23 cellular contexts compared by ENCODE assay signal in the genomic region with DNA sequence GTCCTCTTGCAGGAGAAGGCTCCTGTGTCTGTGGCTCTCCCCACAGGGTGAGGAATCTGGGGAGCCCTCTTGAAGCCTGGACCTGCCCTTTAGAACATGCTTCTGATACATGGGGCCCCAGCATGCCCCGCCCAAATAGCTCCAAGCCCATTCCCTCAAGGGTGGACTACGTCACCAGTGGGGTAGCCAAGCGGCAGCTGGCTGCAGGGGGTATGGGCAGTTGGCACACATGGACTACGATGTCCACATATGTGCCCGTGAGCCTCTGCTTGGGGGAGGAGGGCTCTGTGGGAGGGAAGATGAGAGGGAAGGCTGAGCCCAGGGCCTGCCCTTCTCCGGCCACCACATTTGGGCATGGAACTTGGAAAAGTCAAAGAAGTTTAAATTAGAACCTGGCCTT.
"Had no signal": no experiment of that assay in that cellular context is flagged by ENCODE, and none has a peak within 500 bp of the region (broad histone marks: within the 10 kb centered on the region; RNA-seq: fewer than 3 reads in every experiment).

No MANE protein-coding gene starts in this region.

- DNase-seq: activated CD4-positive, alpha-beta T cell treated with anti-CD3 and anti-CD28 coated beads for 4 hours; activated CD4-positive, alpha-beta T cell treated with anti-CD3 and anti-CD28 coated beads, Interleukin-2, amount 50 U/mL, for 48 hours; activated CD4-positive, CD25-positive, alpha-beta regulatory T cell; activated CD8-positive, alpha-beta memory T cell treated with anti-CD3 and anti-CD28 coated beads, Interleukin-2, amount 50 U/mL, for 48 hours; activated gamma-delta T cell; activated T-cell treated with anti-CD3 and anti-CD28 coated beads, Interleukin-2, amount 50 U/mL, for 72 hours; aorta; caudate nucleus; dorsolateral prefrontal cortex; esophagus squamous epithelium; nucleus accumbens; stimulated activated CD4-positive, alpha-beta T cell treated with anti-CD3 and anti-CD28 coated beads, Interleukin-2, amount 100 ng/mL, for 48 hours; stimulated activated CD8-positive, alpha-beta memory T cell treated with anti-CD3 and anti-CD28 coated beads, Interleukin-4, amount 100 ng/mL, for 48 hours; stimulated activated naive CD4-positive, alpha-beta T cell; T1000 had no signal

- H3K36me3 Mint-ChIP-seq: activated naive CD4-positive, alpha-beta T cell treated with anti-CD3 and anti-CD28 coated beads, Interleukin-2, amount 50 U/mL, for 72 hours; brain had no signal

- H3K9me3 Mint-ChIP-seq: activated naive CD4-positive, alpha-beta T cell treated with anti-CD3 and anti-CD28 coated beads, Interleukin-2, amount 50 U/mL, for 72 hours; activated T-cell treated with anti-CD3 and anti-CD28 coated beads, Interleukin-2, amount 50 U/mL, for 72 hours; nephron; type B pancreatic cell had no signal

- H3K9me3 ChIP-seq: esophagus squamous epithelium, thoracic aorta had no signal

- H3K27ac Mint-ChIP-seq: activated T-cell treated with anti-CD3 and anti-CD28 coated beads, Interleukin-2, amount 50 U/mL, for 72 hours; brain; type B pancreatic cell had no signal

- H3K27ac ChIP-seq: dorsolateral prefrontal cortex, esophagus squamous epithelium, thoracic aorta had no signal

- H3K4me3 ChIP-seq: dorsolateral prefrontal cortex, esophagus squamous epithelium, lung, thoracic aorta had no signal

- H3K36me3 ChIP-seq: thoracic aorta had no signal

- ATAC-seq: activated naive CD4-positive, alpha-beta T cell treated with anti-CD3 and anti-CD28 coated beads, Interleukin-2, amount 50 U/mL, for 72 hours; activated T-cell treated with anti-CD3 and anti-CD28 coated beads, Interleukin-2, amount 50 U/mL, for 72 hours; left lobe of liver; sciatic nerve had no signal

- H3K4me3 Mint-ChIP-seq: activated T-cell treated with anti-CD3 and anti-CD28 coated beads, Interleukin-2, amount 50 U/mL, for 72 hours; brain; nephron; type B pancreatic cell had no signal
